In genomic region chr10:124621637-124622036, GRCh38 we compare ENCODE assay signal across 13 cellular contexts.
A peak's percentile ranks its signal among the peaks of the same experiment; 100 is the strongest.
DNase-seq lines count a peak whose midpoint lies in the region; ATAC-seq and TF ChIP-seq lines count a peak whose summit lies in the region.
"Had no signal": no experiment of that assay in that cellular context is flagged by ENCODE, and none has a peak within 500 bp of the region (broad histone marks: within the 10 kb centered on the region; RNA-seq: fewer than 3 reads in every experiment).

No MANE protein-coding gene starts in this region.

- no peaks in the 10 kb centered on the region for H3K27me3 Mint-ChIP-seq in brain

- H3K4me1 ChIP-seq in skeletal muscle tissue (ENCODE audit: control insufficient read depth in 3 of 3, insufficient read depth in 3 of 3, low read length in 3 of 3) = peaks cover 40 to 78% (median 57%) of the 10 kb centered on the region in 3 donors

- peak overlapping the region; percentile 32 to 96 (median 77) for H3K27ac Mint-ChIP-seq in brain

- H3K36me3 ChIP-seq in skeletal muscle tissue (ENCODE audit: control insufficient read depth in 3 of 3, insufficient read depth in 3 of 3, low read length in 3 of 3) = peaks cover 0 to 6% (median 5%) of the 10 kb centered on the region in 3 donors

- DNase-seq in G401 (ENCODE audit: low spot score) (peak; percentile 83), inferior parietal cortex (ENCODE audit: extremely low spot score) (peak; percentile 69), DMS153 (lab: John Stamatoyannopoulos, UW) (no peak), H4 (ENCODE audit: low spot score) (no peak)
- DNase-seq in activated naive CD4-positive, alpha-beta T cell (lab: John Stamatoyannopoulos, UW) = no peak
- DNase-seq: aorta, GF-D8, H9, SW 1271 had no signal

- H3K9me3 ChIP-seq in skeletal muscle tissue (ENCODE audit: control insufficient read depth in 3 of 3, low read length in 3 of 3) = no peaks in the 10 kb centered on the region
- H3K9me3 ChIP-seq: neutrophil had no signal

- no peaks in the 10 kb centered on the region for H3K27me3 ChIP-seq in skeletal muscle tissue (ENCODE audit: control insufficient read depth in 3 of 3, insufficient read depth in 3 of 3, low read length in 3 of 3)
- H3K27me3 ChIP-seq: neutrophil had no signal

- no peak overlapping the region for H3K4me3 Mint-ChIP-seq in brain
- H3K4me3 Mint-ChIP-seq: H9 had no signal

- H3K9me3 Mint-ChIP-seq in brain = no peaks in the 10 kb centered on the region
- H3K9me3 Mint-ChIP-seq: H9 had no signal

- peak overlapping the region; percentile 41 to 68 (median 53) for H3K4me3 ChIP-seq in skeletal muscle tissue (ENCODE audit: low read length in 3 of 3)

- H3K36me3 Mint-ChIP-seq in brain = peaks cover 4% of the 10 kb centered on the region

- TF ChIP-seq CTCF in brain (conservative IDR thresholded peaks at IDR 0.05) = no peak

- in situ Hi-C loops in G401 (cut with HindIII; ENCODE audit: low sequenced_read_pairs) = no loop called here

- H3K27ac ChIP-seq in skeletal muscle tissue (ENCODE audit: low read depth, low read length) = peak overlapping the region; percentile 78
- H3K27ac ChIP-seq: neutrophil had no signal

- H3K4me1 Mint-ChIP-seq in brain = peaks cover 38% of the 10 kb centered on the region

- no peak for ATAC-seq in GM18502 (IDR thresholded peaks at IDR 0.05; ENCODE audit: poor library complexity, unreplicated experiment)

- H3K9ac ChIP-seq in skeletal muscle tissue (ENCODE audit: low read depth in 1 of 3, low read length in 3 of 3) = peak overlapping the region; percentile 46 to 84 (median 68)

Comparison
In these comparisons a context has a peak if more than half of its experiments do, and no peak if none do; other contexts are left out.
1. DNase-seq: peak in G401 (single experiment) and inferior parietal cortex (single experiment); none in activated naive CD4-positive, alpha-beta T cell (0 of 4), DMS153 (single experiment) and H4 (single experiment).